1 cellular context compared by ENCODE assay signal in the genomic region with DNA sequence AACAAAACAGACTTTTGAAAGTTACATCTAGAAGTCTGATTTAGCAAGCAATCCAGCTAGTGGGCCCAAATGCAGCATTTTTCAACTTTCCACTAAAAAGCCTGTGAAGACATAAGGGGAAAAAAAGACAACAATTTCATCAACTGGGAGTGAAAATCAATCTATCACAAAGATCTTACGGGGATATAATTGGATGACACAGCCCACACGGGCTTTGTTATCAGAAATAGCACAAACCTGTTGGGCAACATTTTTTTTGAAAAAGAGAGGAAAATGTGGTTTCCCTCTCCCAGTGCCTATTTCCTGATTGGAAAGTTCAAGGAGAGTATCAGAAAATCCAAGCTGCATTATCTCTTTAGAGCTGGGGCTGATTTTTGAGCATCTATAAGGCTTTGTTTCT.
TF ChIP-seq lines count a peak whose summit lies in the region.

No MANE protein-coding gene starts in this region.

TF ChIP-seq in HCT116, 20 proteins besides CTCF, POLR2A, EP300 and RAD21 (continued from another document):
- TF ChIP-seq JUND (IDR thresholded peaks at IDR 0.05) (peak; percentile 32; the same call in 1 of the 2 replicates), CBX3 (IDR thresholded peaks at IDR 0.05; ENCODE audit: low read depth) (no peak), YY1 (IDR thresholded peaks at IDR 0.05; ENCODE audit: extremely low read depth, insufficient replicate concordance, low read depth, low read length) (no peak)
